7 cellular contexts compared by ENCODE assay signal in genomic region chr1:27726173-27726793, GRCh38. TPM values are rescaled to one million over a fixed set of nuclear protein-coding genes. Genes with fewer than 3 reads are reported as not detected.
DNase-seq lines count a peak whose midpoint lies in the region; ATAC-seq and TF ChIP-seq lines count a peak whose summit lies in the region.

No MANE protein-coding gene starts in this region.

- TF ChIP-seq CTCF in GM12864 (IDR thresholded peaks at IDR 0.05; ENCODE audit: low read depth, low read length, missing control alignments) (no peak), activated B cell treated with CpG ODN at 0.5 μM for 24 hours (IDR thresholded peaks at IDR 0.05) (no peak), lower leg skin (IDR thresholded peaks at IDR 0.05) (no peak)

- WGBS in lower leg skin, 2 donors, result 0 to 1% methylated on average over 16 to 45 of the region's 46 CpGs

- H3K4me3 Mint-ChIP-seq in activated B cell treated with CpG ODN at 0.5 μM for 24 hours, result peak overlapping the region; percentile 88

- H3K27me3 ChIP-seq in duodenal mucosa (ENCODE audit: control insufficient read depth in 1 of 2, insufficient read depth in 2 of 2, low read length in 2 of 2), result no peaks in the 10 kb centered on the region

- no peaks in the 10 kb centered on the region for H3K9me3 Mint-ChIP-seq in activated B cell treated with CpG ODN at 0.5 μM for 24 hours

- intact Hi-C loops in activated B cell treated with CpG ODN at 0.5 μM for 24 hours (cut with micrococcal nuclease) (loop anchor here (1.0 to 5.0 kb wide), 5 partner anchors 104 to 714 kb away; partner anchors contain the start of genes PPP1R8, SYTL1, TENT5B and XKR8), lower leg skin (cut with DNase I; ENCODE audit: low total_unique reads) (no loop called here)

- H3K27me3 Mint-ChIP-seq in activated B cell treated with CpG ODN at 0.5 μM for 24 hours, result no peaks in the 10 kb centered on the region

- peaks cover 26% of the 10 kb centered on the region for H3K4me1 Mint-ChIP-seq in activated B cell treated with CpG ODN at 0.5 μM for 24 hours

- CTCF ChIA-PET in activated B cell treated with CpG ODN at 0.5 μM for 24 hours (lab: Charles Lee), result interaction anchor here (0.6 to 1.3 kb wide), 5 partner anchors 54 to 1915 kb away, joined by 3 to 17 read pairs (median 3); partner anchors contain the start of gene IFI6

- peaks cover 24% of the 10 kb centered on the region for H3K36me3 Mint-ChIP-seq in activated B cell treated with CpG ODN at 0.5 μM for 24 hours (ENCODE audit: low read depth)

- POLR2A ChIA-PET in activated B cell treated with CpG ODN at 0.5 μM for 24 hours (lab: Charles Lee), result interaction anchor here (0.5 to 2.2 kb wide), 20 partner anchors 18 to 1049 kb away, joined by 3 to 42 read pairs (median 4); partner anchors contain the start of genes GPATCH3, IFI6, MED18 and PPP1R8

- peak overlapping the region; percentile 69 to 75 for H3K9ac ChIP-seq in duodenal mucosa (ENCODE audit: low read depth in 1 of 2, low read length in 2 of 2)

- DNase-seq in GM12864 (ENCODE audit: low read depth) (peak; percentile 4), activated B cell treated with CpG ODN at 0.5 μM for 24 hours (no peak), lower leg skin (ENCODE audit: low spot score in 2 of 2) (peak; percentile 30 to 89)
- DNase-seq in Jurkat, Clone E6-1 (ENCODE audit: low read depth, low spot score), result no peak
- peak; percentile 22 to 23 for DNase-seq in stimulated activated CD8-positive, alpha-beta memory T cell treated with anti-CD3 and anti-CD28 coated beads, Interleukin-15, amount 100 ng/mL, for 48 hours (ENCODE audit: low read depth in 2 of 2)

- no peak for TF ChIP-seq POLR2A in lower leg skin (IDR thresholded peaks at IDR 0.05)

- H3K4me3 ChIP-seq in GM12864 (ENCODE audit: low read depth, low read length), result peak overlapping the region; percentile 76
- H3K4me3 ChIP-seq in Jurkat, Clone E6-1 (ENCODE audit: low read length), result peak overlapping the region; percentile 74
- peak overlapping the region; percentile 80 to 86 for H3K4me3 ChIP-seq in duodenal mucosa (ENCODE audit: low read depth in 1 of 2, low read length in 2 of 2)
- peak overlapping the region; percentile 89 for H3K4me3 ChIP-seq in lower leg skin (ENCODE audit: low read depth, poor library complexity, severe bottlenecking)

- H3K36me3 ChIP-seq in duodenal mucosa (ENCODE audit: control insufficient read depth in 1 of 2, insufficient read depth in 2 of 2, low read length in 2 of 2), result peaks cover 2 to 3% of the 10 kb centered on the region in 2 donors

- no peaks in the 10 kb centered on the region for H3K9me3 ChIP-seq in duodenal mucosa (ENCODE audit: control insufficient read depth in 1 of 2, low read length in 2 of 2)

- ATAC-seq in GM21723 (IDR thresholded peaks at IDR 0.05; ENCODE audit: unreplicated experiment), result peak; percentile 34
- ATAC-seq in activated B cell treated with CpG ODN at 0.5 μM for 24 hours (ENCODE audit: low read depth), result no peak

- H3K27ac Mint-ChIP-seq in activated B cell treated with CpG ODN at 0.5 μM for 24 hours, result peak overlapping the region; percentile 53

- H3K27ac ChIP-seq in duodenal mucosa (ENCODE audit: low read depth, low read length), result peak overlapping the region; percentile 88

- H3K4me1 ChIP-seq in duodenal mucosa (ENCODE audit: control insufficient read depth in 1 of 2, insufficient read depth in 2 of 2, low read length in 2 of 2), result peaks cover 8 to 12% of the 10 kb centered on the region in 2 donors

RNA-seq across cellular contexts. Expression of gene FAM76A, which starts 0.5 kb away (rescaled TPM):
- 13.6 TPM for polyA plus RNA-seq in Jurkat, Clone E6-1 (2012; ENCODE audit: insufficient read depth, insufficient read length)
- 14.9 and 19.3 TPM in 2 replicates for total RNA-seq in activated B cell treated with CpG ODN at 0.5 μM for 24 hours
- 10 to 100 TPM in 3 of 4 donors, 1 to 10 TPM in 1; 9.0 to 17.0 (median 14.2) TPM for total RNA-seq in lower leg skin

RNA-seq across cellular contexts. Expression of gene STX12, which starts 46.7 kb away (rescaled TPM):
- polyA plus RNA-seq in Jurkat, Clone E6-1 (2012; ENCODE audit: insufficient read depth, insufficient read length), result 23.1 TPM
- total RNA-seq in activated B cell treated with CpG ODN at 0.5 μM for 24 hours (33.5 and 42.4 TPM in 2 replicates), lower leg skin (100 to 1,000 TPM in 1 of 4 donors, 10 to 100 TPM in 3; 58.7 to 115 (median 69.8) TPM)

RNA-seq across cellular contexts. Expression of gene IFI6, which starts 54.3 kb away (rescaled TPM):
- polyA plus RNA-seq in Jurkat, Clone E6-1 (2012; ENCODE audit: insufficient read depth, insufficient read length), result 46.7 TPM
- total RNA-seq in activated B cell treated with CpG ODN at 0.5 μM for 24 hours, result 10.9 and 11.4 TPM in 2 replicates
- total RNA-seq in lower leg skin, result 10 to 100 TPM; 11.8 to 21.4 (median 17.2) TPM

Comparison
In these comparisons a context has a peak if more than half of its experiments do, and no peak if none do; other contexts are left out.
1. DNase-seq: peak in GM12864 (single experiment), lower leg skin (2 of 2) and stimulated activated CD8-positive, alpha-beta memory T cell treated with anti-CD3 and anti-CD28 coated beads, Interleukin-15, amount 100 ng/mL, for 48 hours (2 of 2); none in Jurkat, Clone E6-1 (single experiment) and activated B cell treated with CpG ODN at 0.5 μM for 24 hours (single experiment).
2. Peak in every context shown above with its lines, with median percentiles within 50 percentile points of each other: H3K4me3 ChIP-seq.